In the genomic region with DNA sequence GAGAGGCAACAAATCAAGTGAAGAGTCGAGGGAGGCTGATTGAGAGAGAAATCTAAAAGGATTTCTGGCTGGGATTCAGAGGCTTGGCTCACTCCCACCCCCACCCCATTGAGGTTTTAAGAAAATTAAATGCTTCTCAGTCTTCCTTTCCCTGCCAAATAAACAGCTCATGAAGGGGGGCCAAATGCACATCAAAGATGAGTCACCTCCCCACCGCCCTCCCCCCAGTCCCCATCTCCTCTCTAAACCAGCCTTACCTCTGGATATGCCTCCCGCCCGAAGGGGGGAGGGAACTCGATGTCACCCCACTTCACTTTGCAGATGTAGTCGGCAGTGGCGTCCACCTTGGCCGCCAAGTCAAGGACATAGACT, we compare ENCODE assay signal across 1 cellular context.
TF ChIP-seq lines count a peak whose summit lies in the region.

No MANE protein-coding gene starts in this region.

TF ChIP-seq in SK-N-SH, 30 proteins besides CTCF, POLR2A, EP300 and RAD21 (continued from another document):
- TF ChIP-seq, protein P1, sequence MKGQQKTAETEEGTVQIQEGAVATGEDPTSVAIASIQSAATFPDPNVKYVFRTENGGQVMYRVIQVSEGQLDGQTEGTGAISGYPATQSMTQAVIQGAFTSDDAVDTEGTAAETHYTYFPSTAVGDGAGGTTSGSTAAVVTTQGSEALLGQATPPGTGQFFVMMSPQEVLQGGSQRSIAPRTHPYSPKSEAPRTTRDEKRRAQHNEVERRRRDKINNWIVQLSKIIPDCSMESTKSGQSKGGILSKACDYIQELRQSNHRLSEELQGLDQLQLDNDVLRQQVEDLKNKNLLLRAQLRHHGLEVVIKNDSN (IDR thresholded peaks at IDR 0.05; ENCODE audit: borderline replicate concordance, low read depth): no peak
- TF ChIP-seq MAX (IDR thresholded peaks at IDR 0.05; ENCODE audit: low read depth) (peak; percentile 64), NRF1 (IDR thresholded peaks at IDR 0.05; ENCODE audit: low read depth, low read length) (no peak), PBX3 (IDR thresholded peaks at IDR 0.05) (peak; percentile 76), RFX5 (IDR thresholded peaks at IDR 0.05; ENCODE audit: low read length) (no peak), TEAD4 (IDR thresholded peaks at IDR 0.05; ENCODE audit: borderline replicate concordance, insufficient read depth) (peak; percentile 59; the same call in 1 of the 2 replicates), IRF3 (IDR thresholded peaks at IDR 0.05; ENCODE audit: low read depth, low read length) (no peak)
- TF ChIP-seq, protein P2, sequence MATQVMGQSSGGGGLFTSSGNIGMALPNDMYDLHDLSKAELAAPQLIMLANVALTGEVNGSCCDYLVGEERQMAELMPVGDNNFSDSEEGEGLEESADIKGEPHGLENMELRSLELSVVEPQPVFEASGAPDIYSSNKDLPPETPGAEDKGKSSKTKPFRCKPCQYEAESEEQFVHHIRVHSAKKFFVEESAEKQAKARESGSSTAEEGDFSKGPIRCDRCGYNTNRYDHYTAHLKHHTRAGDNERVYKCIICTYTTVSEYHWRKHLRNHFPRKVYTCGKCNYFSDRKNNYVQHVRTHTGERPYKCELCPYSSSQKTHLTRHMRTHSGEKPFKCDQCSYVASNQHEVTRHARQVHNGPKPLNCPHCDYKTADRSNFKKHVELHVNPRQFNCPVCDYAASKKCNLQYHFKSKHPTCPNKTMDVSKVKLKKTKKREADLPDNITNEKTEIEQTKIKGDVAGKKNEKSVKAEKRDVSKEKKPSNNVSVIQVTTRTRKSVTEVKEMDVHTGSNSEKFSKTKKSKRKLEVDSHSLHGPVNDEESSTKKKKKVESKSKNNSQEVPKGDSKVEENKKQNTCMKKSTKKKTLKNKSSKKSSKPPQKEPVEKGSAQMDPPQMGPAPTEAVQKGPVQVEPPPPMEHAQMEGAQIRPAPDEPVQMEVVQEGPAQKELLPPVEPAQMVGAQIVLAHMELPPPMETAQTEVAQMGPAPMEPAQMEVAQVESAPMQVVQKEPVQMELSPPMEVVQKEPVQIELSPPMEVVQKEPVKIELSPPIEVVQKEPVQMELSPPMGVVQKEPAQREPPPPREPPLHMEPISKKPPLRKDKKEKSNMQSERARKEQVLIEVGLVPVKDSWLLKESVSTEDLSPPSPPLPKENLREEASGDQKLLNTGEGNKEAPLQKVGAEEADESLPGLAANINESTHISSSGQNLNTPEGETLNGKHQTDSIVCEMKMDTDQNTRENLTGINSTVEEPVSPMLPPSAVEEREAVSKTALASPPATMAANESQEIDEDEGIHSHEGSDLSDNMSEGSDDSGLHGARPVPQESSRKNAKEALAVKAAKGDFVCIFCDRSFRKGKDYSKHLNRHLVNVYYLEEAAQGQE (IDR thresholded peaks at IDR 0.05; ENCODE audit: low read depth, low read length): peak; percentile 45; the same call in 1 of the 2 replicates
